1 cellular context compared by ENCODE assay signal in the genomic region with DNA sequence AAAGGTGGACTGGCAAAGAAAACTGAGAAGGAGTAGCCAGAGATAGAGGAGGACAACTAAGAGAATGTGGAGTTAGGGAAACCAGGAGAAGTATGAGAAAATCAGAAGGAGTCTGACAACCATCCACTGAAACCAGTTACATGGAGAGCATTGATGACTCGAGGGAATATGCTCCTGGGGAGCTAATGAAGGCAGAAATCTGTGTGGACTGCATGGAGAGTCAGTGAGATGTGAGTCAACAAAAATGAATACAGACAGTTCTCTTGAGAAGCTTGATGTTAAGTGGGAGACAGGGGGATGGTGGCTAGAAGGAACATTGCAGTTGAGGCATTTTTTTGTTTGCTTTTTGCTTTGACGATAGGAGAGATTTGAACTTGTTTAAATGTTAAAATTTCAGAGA.
TF ChIP-seq lines count a peak whose summit lies in the region.

No MANE protein-coding gene starts in this region.

TF ChIP-seq in IMR-90, 13 proteins besides CTCF, POLR2A, EP300 and RAD21 (continued from another document):
- TF ChIP-seq, protein P1, sequence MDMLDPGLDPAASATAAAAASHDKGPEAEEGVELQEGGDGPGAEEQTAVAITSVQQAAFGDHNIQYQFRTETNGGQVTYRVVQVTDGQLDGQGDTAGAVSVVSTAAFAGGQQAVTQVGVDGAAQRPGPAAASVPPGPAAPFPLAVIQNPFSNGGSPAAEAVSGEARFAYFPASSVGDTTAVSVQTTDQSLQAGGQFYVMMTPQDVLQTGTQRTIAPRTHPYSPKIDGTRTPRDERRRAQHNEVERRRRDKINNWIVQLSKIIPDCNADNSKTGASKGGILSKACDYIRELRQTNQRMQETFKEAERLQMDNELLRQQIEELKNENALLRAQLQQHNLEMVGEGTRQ (IDR thresholded peaks at IDR 0.05; ENCODE audit: low read depth, low read length): no peak
- TF ChIP-seq CEBPB (IDR thresholded peaks at IDR 0.05; ENCODE audit: low read depth, low read length) (no peak), SMC3 (IDR thresholded peaks at IDR 0.05; ENCODE audit: low read depth, low read length) (no peak), RFX5 (IDR thresholded peaks at IDR 0.05; ENCODE audit: low read depth, low read length) (no peak), FOS (IDR thresholded peaks at IDR 0.05; ENCODE audit: low read depth, low read length) (no peak), BHLHE40 (IDR thresholded peaks at IDR 0.05; ENCODE audit: low read depth, low read length) (no peak), MAZ (IDR thresholded peaks at IDR 0.05; ENCODE audit: borderline replicate concordance, low read depth, low read length) (no peak), NFE2L2 (IDR thresholded peaks at IDR 0.05; ENCODE audit: low read depth, low read length) (no peak)
